In genomic region chr2:190343500-190344274, GRCh38 we compare ENCODE assay signal across 1 cellular context.
TF ChIP-seq lines count a peak whose summit lies in the region.

A gene with protein sequence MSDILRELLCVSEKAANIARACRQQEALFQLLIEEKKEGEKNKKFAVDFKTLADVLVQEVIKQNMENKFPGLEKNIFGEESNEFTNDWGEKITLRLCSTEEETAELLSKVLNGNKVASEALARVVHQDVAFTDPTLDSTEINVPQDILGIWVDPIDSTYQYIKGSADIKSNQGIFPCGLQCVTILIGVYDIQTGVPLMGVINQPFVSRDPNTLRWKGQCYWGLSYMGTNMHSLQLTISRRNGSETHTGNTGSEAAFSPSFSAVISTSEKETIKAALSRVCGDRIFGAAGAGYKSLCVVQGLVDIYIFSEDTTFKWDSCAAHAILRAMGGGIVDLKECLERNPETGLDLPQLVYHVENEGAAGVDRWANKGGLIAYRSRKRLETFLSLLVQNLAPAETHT (plus strand): TSS chr2:190343589. CDS start chr2:190360103, 16,514 bp downstream.

TF ChIP-seq in HepG2, 621 proteins besides CTCF, POLR2A, EP300 and RAD21 (continued from another document and continues in another):
- TF ChIP-seq HMGXB3 (CRISPR knock-in tag; IDR thresholded peaks at IDR 0.05; ENCODE audit: borderline replicate concordance): no peak
- TF ChIP-seq ZFP37 (CRISPR knock-in tag; IDR thresholded peaks at IDR 0.05; ENCODE audit: borderline replicate concordance): peak; percentile 26; the same call in 1 of the 2 replicates
- no peak for TF ChIP-seq ZUFSP (CRISPR knock-in tag; IDR thresholded peaks at IDR 0.05; ENCODE audit: borderline replicate concordance)
- no peak for TF ChIP-seq ZNF296 (CRISPR knock-in tag; conservative IDR thresholded peaks at IDR 0.05)
- TF ChIP-seq, protein P1, sequence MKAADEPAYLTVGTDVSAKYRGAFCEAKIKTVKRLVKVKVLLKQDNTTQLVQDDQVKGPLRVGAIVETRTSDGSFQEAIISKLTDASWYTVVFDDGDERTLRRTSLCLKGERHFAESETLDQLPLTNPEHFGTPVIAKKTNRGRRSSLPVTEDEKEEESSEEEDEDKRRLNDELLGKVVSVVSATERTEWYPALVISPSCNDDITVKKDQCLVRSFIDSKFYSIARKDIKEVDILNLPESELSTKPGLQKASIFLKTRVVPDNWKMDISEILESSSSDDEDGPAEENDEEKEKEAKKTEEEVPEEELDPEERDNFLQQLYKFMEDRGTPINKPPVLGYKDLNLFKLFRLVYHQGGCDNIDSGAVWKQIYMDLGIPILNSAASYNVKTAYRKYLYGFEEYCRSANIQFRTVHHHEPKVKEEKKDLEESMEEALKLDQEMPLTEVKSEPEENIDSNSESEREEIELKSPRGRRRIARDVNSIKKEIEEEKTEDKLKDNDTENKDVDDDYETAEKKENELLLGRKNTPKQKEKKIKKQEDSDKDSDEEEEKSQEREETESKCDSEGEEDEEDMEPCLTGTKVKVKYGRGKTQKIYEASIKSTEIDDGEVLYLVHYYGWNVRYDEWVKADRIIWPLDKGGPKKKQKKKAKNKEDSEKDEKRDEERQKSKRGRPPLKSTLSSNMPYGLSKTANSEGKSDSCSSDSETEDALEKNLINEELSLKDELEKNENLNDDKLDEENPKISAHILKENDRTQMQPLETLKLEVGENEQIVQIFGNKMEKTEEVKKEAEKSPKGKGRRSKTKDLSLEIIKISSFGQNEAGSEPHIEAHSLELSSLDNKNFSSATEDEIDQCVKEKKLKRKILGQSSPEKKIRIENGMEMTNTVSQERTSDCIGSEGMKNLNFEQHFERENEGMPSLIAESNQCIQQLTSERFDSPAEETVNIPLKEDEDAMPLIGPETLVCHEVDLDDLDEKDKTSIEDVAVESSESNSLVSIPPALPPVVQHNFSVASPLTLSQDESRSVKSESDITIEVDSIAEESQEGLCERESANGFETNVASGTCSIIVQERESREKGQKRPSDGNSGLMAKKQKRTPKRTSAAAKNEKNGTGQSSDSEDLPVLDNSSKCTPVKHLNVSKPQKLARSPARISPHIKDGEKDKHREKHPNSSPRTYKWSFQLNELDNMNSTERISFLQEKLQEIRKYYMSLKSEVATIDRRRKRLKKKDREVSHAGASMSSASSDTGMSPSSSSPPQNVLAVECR (CRISPR knock-in tag; IDR thresholded peaks at IDR 0.05; ENCODE audit: borderline replicate concordance): peak; percentile 77
- no peak for TF ChIP-seq PRDM15 (CRISPR knock-in tag; IDR thresholded peaks at IDR 0.05)
- TF ChIP-seq, protein P2, sequence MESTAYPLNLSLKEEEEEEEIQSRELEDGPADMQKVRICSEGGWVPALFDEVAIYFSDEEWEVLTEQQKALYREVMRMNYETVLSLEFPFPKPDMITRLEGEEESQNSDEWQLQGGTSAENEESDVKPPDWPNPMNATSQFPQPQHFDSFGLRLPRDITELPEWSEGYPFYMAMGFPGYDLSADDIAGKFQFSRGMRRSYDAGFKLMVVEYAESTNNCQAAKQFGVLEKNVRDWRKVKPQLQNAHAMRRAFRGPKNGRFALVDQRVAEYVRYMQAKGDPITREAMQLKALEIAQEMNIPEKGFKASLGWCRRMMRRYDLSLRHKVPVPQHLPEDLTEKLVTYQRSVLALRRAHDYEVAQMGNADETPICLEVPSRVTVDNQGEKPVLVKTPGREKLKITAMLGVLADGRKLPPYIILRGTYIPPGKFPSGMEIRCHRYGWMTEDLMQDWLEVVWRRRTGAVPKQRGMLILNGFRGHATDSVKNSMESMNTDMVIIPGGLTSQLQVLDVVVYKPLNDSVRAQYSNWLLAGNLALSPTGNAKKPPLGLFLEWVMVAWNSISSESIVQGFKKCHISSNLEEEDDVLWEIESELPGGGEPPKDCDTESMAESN (CRISPR knock-in tag; conservative IDR thresholded peaks at IDR 0.05): peak; percentile 89
- TF ChIP-seq ZNF224 (CRISPR knock-in tag; IDR thresholded peaks at IDR 0.05): 0 out of 2 replicates have a peak, but pooled peaks have one; percentile 33
- TF ChIP-seq NBN (conservative IDR thresholded peaks at IDR 0.05): no peak
- 0 out of 2 replicates have a peak, but pooled peaks have one; percentile 16 for TF ChIP-seq ZNF24 (IDR thresholded peaks at IDR 0.05)
- TF ChIP-seq ZNF761 (CRISPR knock-in tag; conservative IDR thresholded peaks at IDR 0.05): no peak; the same call in 1 of the 2 replicates
- TF ChIP-seq HNRNPUL1 (IDR thresholded peaks at IDR 0.05; ENCODE audit: low read depth, low read length): no peak
- peak; percentile 81 for TF ChIP-seq ZBTB7A (CRISPR knock-in tag; IDR thresholded peaks at IDR 0.05)
- TF ChIP-seq, protein P3, sequence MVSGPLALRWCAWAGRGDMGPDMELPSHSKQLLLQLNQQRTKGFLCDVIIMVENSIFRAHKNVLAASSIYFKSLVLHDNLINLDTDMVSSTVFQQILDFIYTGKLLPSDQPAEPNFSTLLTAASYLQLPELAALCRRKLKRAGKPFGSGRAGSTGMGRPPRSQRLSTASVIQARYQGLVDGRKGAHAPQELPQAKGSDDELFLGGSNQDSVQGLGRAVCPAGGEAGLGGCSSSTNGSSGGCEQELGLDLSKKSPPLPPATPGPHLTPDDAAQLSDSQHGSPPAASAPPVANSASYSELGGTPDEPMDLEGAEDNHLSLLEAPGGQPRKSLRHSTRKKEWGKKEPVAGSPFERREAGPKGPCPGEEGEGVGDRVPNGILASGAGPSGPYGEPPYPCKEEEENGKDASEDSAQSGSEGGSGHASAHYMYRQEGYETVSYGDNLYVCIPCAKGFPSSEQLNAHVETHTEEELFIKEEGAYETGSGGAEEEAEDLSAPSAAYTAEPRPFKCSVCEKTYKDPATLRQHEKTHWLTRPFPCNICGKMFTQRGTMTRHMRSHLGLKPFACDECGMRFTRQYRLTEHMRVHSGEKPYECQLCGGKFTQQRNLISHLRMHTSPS (CRISPR knock-in tag; IDR thresholded peaks at IDR 0.05; ENCODE audit: low read depth): no peak
- TF ChIP-seq, protein P4, sequence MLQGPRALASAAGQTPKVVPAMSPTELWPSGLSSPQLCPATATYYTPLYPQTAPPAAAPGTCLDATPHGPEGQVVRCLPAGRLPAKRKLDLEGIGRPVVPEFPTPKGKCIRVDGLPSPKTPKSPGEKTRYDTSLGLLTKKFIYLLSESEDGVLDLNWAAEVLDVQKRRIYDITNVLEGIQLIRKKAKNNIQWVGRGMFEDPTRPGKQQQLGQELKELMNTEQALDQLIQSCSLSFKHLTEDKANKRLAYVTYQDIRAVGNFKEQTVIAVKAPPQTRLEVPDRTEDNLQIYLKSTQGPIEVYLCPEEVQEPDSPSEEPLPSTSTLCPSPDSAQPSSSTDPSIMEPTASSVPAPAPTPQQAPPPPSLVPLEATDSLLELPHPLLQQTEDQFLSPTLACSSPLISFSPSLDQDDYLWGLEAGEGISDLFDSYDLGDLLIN (CRISPR knock-in tag; IDR thresholded peaks at IDR 0.05; ENCODE audit: borderline replicate concordance): no peak
- no peak for TF ChIP-seq KLF13 (CRISPR knock-in tag; IDR thresholded peaks at IDR 0.05)
- no peak for TF ChIP-seq MEF2D (CRISPR knock-in tag; IDR thresholded peaks at IDR 0.05)
- 0 out of 2 replicates have a peak, but pooled peaks have one; percentile 26 for TF ChIP-seq AHR (CRISPR knock-in tag; IDR thresholded peaks at IDR 0.05)
- TF ChIP-seq ZNF749 (CRISPR knock-in tag; IDR thresholded peaks at IDR 0.05; ENCODE audit: borderline replicate concordance): peak; percentile 96
- TF ChIP-seq, protein P5, sequence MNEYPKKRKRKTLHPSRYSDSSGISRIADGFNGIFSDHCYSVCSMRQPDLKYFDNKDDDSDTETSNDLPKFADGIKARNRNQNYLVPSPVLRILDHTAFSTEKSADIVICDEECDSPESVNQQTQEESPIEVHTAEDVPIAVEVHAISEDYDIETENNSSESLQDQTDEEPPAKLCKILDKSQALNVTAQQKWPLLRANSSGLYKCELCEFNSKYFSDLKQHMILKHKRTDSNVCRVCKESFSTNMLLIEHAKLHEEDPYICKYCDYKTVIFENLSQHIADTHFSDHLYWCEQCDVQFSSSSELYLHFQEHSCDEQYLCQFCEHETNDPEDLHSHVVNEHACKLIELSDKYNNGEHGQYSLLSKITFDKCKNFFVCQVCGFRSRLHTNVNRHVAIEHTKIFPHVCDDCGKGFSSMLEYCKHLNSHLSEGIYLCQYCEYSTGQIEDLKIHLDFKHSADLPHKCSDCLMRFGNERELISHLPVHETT (CRISPR knock-in tag; conservative IDR thresholded peaks at IDR 0.05): peak; percentile 66
- TF ChIP-seq ZSCAN25 (CRISPR knock-in tag; IDR thresholded peaks at IDR 0.05): peak; percentile 35; the same call in 1 of the 2 replicates
- TF ChIP-seq ZNF354B (CRISPR knock-in tag; IDR thresholded peaks at IDR 0.05): peak; percentile 91
- TF ChIP-seq HMGXB4 (CRISPR knock-in tag; IDR thresholded peaks at IDR 0.05; ENCODE audit: borderline replicate concordance in 1 of 2, low read depth in 1 of 2): peak; percentile 74 to 78; a peak in 2 of 4 replicates
- TF ChIP-seq SAP130 (CRISPR knock-in tag; IDR thresholded peaks at IDR 0.05; ENCODE audit: low read depth): peak; percentile 33; the same call in 1 of the 2 replicates
